35 cellular contexts compared by ENCODE assay signal in the genomic region with DNA sequence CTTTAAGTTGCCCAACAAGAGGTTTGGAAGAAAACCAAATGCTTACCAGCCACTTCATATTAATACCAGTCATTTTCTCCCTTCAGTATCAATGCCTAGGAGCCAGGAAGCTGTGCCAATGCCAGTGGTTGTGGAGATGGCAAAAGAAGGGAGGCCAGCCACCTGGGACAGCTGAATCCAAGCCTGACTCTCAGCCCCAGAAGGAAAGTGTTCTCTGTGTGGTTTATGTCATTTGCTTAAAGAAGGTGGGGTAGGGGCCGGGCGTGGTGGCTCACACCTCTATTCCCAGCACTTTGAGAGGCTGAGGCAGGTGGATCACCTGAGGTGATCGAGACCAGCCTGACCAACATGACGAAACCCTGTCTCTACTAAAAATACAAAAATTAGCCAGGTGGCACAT. TPM values are rescaled to one million over a fixed set of nuclear protein-coding genes. Genes with fewer than 3 reads are reported as not detected.
"Had no signal": no experiment of that assay in that cellular context is flagged by ENCODE, and none has a peak within 500 bp of the region (broad histone marks: within the 10 kb centered on the region; RNA-seq: fewer than 3 reads in every experiment).

No MANE protein-coding gene starts in this region.

- DNase-seq: activated CD4-positive, alpha-beta T cell treated with anti-CD3 and anti-CD28 coated beads, Interleukin-2, amount 10 ng/mL, durations not matched to agents 24 days and 14 days; activated CD4-positive, alpha-beta T cell treated with anti-CD3 and anti-CD28 coated beads, Interleukin-2, amount 50 U/mL, for 4 hours; activated CD8-positive, alpha-beta T cell treated with anti-CD3 and anti-CD28 coated beads for 36 hours; activated gamma-delta T cell treated with Interleukin-2 at 50 U/mL for 16 hours; activated naive CD4-positive, alpha-beta T cell treated with anti-CD3 and anti-CD28 coated beads for 36 hours; activated T-cell treated with anti-CD3 and anti-CD28 coated beads, Interleukin-2, amount 50 U/mL, for 1 hour; adrenal gland; body of pancreas; caudate nucleus; Karpas-422; KBM-7; NCI-H1048; NCI-H1105 treated with DMSO at 0.1 percent for 48 hours; NCI-H1436; NCI-H1694; NCI-H1930; NCI-H2081 treated with DMSO at 0.1 percent for 48 hours; NCI-H226; NCI-H69; NCI-H82; NK-92 treated with Interleukin-12 subunit alpha and Interleukin-12 subunit beta, amount 100 ng/mL, for 24 hours; PC-3; Peyer's patch; RPMI8226; SHP77 treated with DMSO at 0.1 percent for 48 hours; SK-N-SH had no signal

- H3K36me3 ChIP-seq: adrenal gland, Peyer's patch had no signal

- H3K27me3 ChIP-seq: adrenal gland, body of pancreas, Peyer's patch, SJSA1 had no signal

- H3K4me1 ChIP-seq: adrenal gland had no signal

- H3K9me3 ChIP-seq: adrenal gland, body of pancreas, Peyer's patch, SJSA1, SK-N-SH had no signal

- H3K4me3 ChIP-seq: adrenal gland, body of pancreas, Peyer's patch, SJSA1 had no signal

- H3K9ac ChIP-seq: SK-N-SH had no signal

- H3K27ac ChIP-seq: adrenal gland, body of pancreas, SJSA1 had no signal

- ATAC-seq: activated CD8-positive, alpha-beta T cell treated with anti-CD3 and anti-CD28 coated beads for 36 hours; activated naive CD4-positive, alpha-beta T cell treated with anti-CD3 and anti-CD28 coated beads, Interleukin-2, amount 50 U/mL, for 72 hours; body of pancreas; PC-3 had no signal

RNA-seq across cellular contexts. Expression of a gene that starts 13.4 kb away (rescaled TPM):
- total RNA-seq: activated CD4-positive, alpha-beta T cell treated with anti-CD3 and anti-CD28 coated beads, Interleukin-2, amount 10 ng/mL, durations not matched to agents 24 days and 14 days; activated CD8-positive, alpha-beta memory T cell treated with anti-CD3 and anti-CD28 coated beads for 36 hours; activated CD8-positive, alpha-beta T cell treated with anti-CD3 and anti-CD28 coated beads for 36 hours; activated naive CD4-positive, alpha-beta T cell treated with anti-CD3 and anti-CD28 coated beads for 36 hours; activated naive CD4-positive, alpha-beta T cell treated with anti-CD3 and anti-CD28 coated beads, Interleukin-2, amount 50 U/mL, for 72 hours; activated T-helper 1 cell treated with anti-CD3 and anti-CD28 coated beads, Interleukin-12 subunit alpha, Interleukin-12 subunit beta, Interleukin-2, Interleukin-4 antibody, amounts not matched to agents 30 ng/mL and 10 ng/mL and 1 ng/mL, durations not matched to agents 14 hours and 24 hours and 36 hours; adrenal gland; astrocyte; body of pancreas; bronchial epithelial cell; MCF 10A; NCI-H460; PC-3; SJSA1 had no signal
- polyA plus RNA-seq: adrenal gland, IgD-negative memory B cell, SK-N-SH had no signal
